ENCODE assay signal across 11 cellular contexts in genomic region chr4:178789279-178789678, GRCh38.
"Had no signal": no experiment of that assay in that cellular context is flagged by ENCODE, and none has a peak within 500 bp of the region (broad histone marks: within the 10 kb centered on the region; RNA-seq: fewer than 3 reads in every experiment).

No MANE protein-coding gene starts in this region.

- H3K9ac ChIP-seq: GM23248 had no signal

- H3K4me1 ChIP-seq: HAP-1 had no signal

- H3K4me3 ChIP-seq: GM23248, GM23338, HAP-1 had no signal

- FAIRE-seq: H1, H54 had no signal

- DNase-seq: GM23248, GOT3, H7, H9, HCEC 1CT, HFFc6 had no signal

- ATAC-seq: GM23338, HCT116 had no signal

- H3K9me3 ChIP-seq: HAP-1 had no signal

- H2AFZ ChIP-seq: GM23248, GM23338 had no signal

- H3K27ac ChIP-seq: GM23248 had no signal

- H3K36me3 ChIP-seq: HAP-1 had no signal

- H3K4me2 ChIP-seq: GM23338 had no signal
